Comparison of ENCODE assay signal across 30 cellular contexts in the genomic region with DNA sequence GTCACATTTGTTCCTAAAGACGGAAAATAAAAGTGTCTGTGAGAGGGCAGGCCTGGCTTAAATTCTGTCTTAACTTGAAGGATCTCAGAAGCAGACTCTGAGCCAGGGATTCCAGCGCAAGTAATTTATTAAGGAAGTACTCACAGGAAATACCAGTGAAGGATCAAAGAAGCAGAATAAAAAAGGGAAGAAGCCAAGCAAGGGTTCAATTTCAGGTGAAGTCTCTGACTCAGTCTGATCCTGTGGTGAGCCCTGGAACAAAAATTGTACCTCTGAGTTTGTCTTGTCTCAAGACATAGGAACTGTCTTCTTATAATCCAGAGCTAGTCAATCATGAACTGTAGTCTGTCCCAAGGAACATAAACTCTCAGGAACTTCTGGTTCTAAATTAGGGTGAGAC. TPM values are rescaled to one million over a fixed set of nuclear protein-coding genes. Genes with fewer than 3 reads are reported as not detected.
DNase-seq lines count a peak whose midpoint lies in the region; ATAC-seq, FAIRE-seq and TF ChIP-seq lines count a peak whose summit lies in the region.
"Had no signal": no experiment of that assay in that cellular context is flagged by ENCODE, and none has a peak within 500 bp of the region (broad histone marks: within the 10 kb centered on the region; RNA-seq: fewer than 3 reads in every experiment).

No MANE protein-coding gene starts in this region.

- H3K9ac ChIP-seq in HUES6 (ENCODE audit: low read length), result peak overlapping the region; percentile 33
- no peak overlapping the region for H3K9ac ChIP-seq in astrocyte (ENCODE audit: low read length)
- H3K9ac ChIP-seq: SK-N-SH had no signal

- TF ChIP-seq CTCF in astrocyte (IDR thresholded peaks at IDR 0.05; ENCODE audit: insufficient read depth, low read depth, low read length) (no peak), fibroblast of pulmonary artery (IDR thresholded peaks at IDR 0.05; ENCODE audit: low read length, missing control alignments) (no peak)

- H3K36me3 ChIP-seq in HUES6 (ENCODE audit: control insufficient read depth, insufficient read depth, low read length), result no peaks in the 10 kb centered on the region
- H3K36me3 ChIP-seq in astrocyte (ENCODE audit: insufficient read depth, low read length), result no peaks in the 10 kb centered on the region
- H3K36me3 ChIP-seq: esophagus muscularis mucosa, gastrocnemius medialis, HAP-1, prostate gland had no signal

- H3K27me3 Mint-ChIP-seq in astrocyte (ENCODE audit: low read depth, unreplicated experiment), result no peaks in the 10 kb centered on the region
- H3K27me3 Mint-ChIP-seq: activated T-helper 17 cell treated with anti-CD3 and anti-CD28 coated beads, Interleukin-2, amount 50 U/mL, for 72 hours had no signal

- H3K9me3 Mint-ChIP-seq in astrocyte (ENCODE audit: unreplicated experiment), result peaks cover 2% of the 10 kb centered on the region
- H3K9me3 Mint-ChIP-seq: activated naive CD4-positive, alpha-beta T cell treated with anti-CD3 and anti-CD28 coated beads, Interleukin-2, amount 50 U/mL, for 72 hours had no signal

- no peaks in the 10 kb centered on the region for H4K20me1 ChIP-seq in astrocyte (ENCODE audit: insufficient read depth, low read length)

- no peak overlapping the region for H2AFZ ChIP-seq in astrocyte (ENCODE audit: low read depth, low read length)

- H3K79me2 ChIP-seq in astrocyte (ENCODE audit: insufficient read depth, low read length), result no peaks in the 10 kb centered on the region

- intact Hi-C loops in left ventricle myocardium superior (cut with micrococcal nuclease), result no loop called here

- H3K4me1 ChIP-seq in HUES6 (ENCODE audit: control insufficient read depth, insufficient read depth, low read length), result peaks cover 48% of the 10 kb centered on the region
- H3K4me1 ChIP-seq in astrocyte (ENCODE audit: insufficient read depth, low read length), result no peaks in the 10 kb centered on the region
- H3K4me1 ChIP-seq: esophagus muscularis mucosa, gastrocnemius medialis, prostate gland had no signal

- no peaks in the 10 kb centered on the region for H3K4me1 Mint-ChIP-seq in astrocyte (ENCODE audit: low read depth, unreplicated experiment)
- H3K4me1 Mint-ChIP-seq: activated T-helper 17 cell treated with anti-CD3 and anti-CD28 coated beads, Interleukin-2, amount 50 U/mL, for 72 hours had no signal

- H3K4me3 ChIP-seq in HUES6 (ENCODE audit: low read depth, low read length) (0 out of 2 replicates have a peak overlapping the region, but pooled peaks have one; percentile 1), astrocyte (ENCODE audit: insufficient read depth, low read depth, low read length) (no peak overlapping the region), fibroblast of pulmonary artery (replicated peaks; ENCODE audit: low read depth, low read length) (no peak overlapping the region)
- H3K4me3 ChIP-seq: esophagus muscularis mucosa, gastrocnemius medialis, GM12878, HAP-1, prostate gland had no signal

- H3K27ac Mint-ChIP-seq in astrocyte (ENCODE audit: unreplicated experiment), result no peak overlapping the region
- H3K27ac Mint-ChIP-seq: activated naive CD4-positive, alpha-beta T cell treated with anti-CD3 and anti-CD28 coated beads, Interleukin-2, amount 50 U/mL, for 72 hours; activated T-helper 17 cell treated with anti-CD3 and anti-CD28 coated beads, Interleukin-2, amount 50 U/mL, for 72 hours had no signal

- no peak for ATAC-seq in left ventricle myocardium superior
- ATAC-seq: activated naive CD4-positive, alpha-beta T cell treated with anti-CD3 and anti-CD28 coated beads, Interleukin-2, amount 50 U/mL, for 72 hours; activated T-helper 17 cell treated with anti-CD3 and anti-CD28 coated beads, Interleukin-2, amount 50 U/mL, for 72 hours; gastrocnemius medialis; GM12878; stimulated activated naive CD8-positive, alpha-beta T cell treated with anti-CD3 and anti-CD28 coated beads, Interleukin-15, Interleukin-2, amounts not matched to agents 100 U/mL and 50 U/mL, for 24 hours had no signal

- H3K4me3 Mint-ChIP-seq in astrocyte (ENCODE audit: unreplicated experiment), result no peak overlapping the region
- H3K4me3 Mint-ChIP-seq: activated T-helper 17 cell treated with anti-CD3 and anti-CD28 coated beads, Interleukin-2, amount 50 U/mL, for 72 hours had no signal

- peak; percentile 69 for FAIRE-seq in astrocyte (lab: Jason Lieb, UNC)
- FAIRE-seq: GM12878, kidney had no signal

- H3K27me3 ChIP-seq in HUES6 (ENCODE audit: control insufficient read depth, insufficient read depth, low read length) (no peaks in the 10 kb centered on the region; the same call in 1 of the 2 replicates), astrocyte (ENCODE audit: insufficient read depth, low read length) (no peaks in the 10 kb centered on the region)
- H3K27me3 ChIP-seq: esophagus muscularis mucosa, gastrocnemius medialis had no signal

- H3K27ac ChIP-seq in HUES6 (ENCODE audit: low read depth, low read length) (peak overlapping the region; percentile 76; the same call in 1 of the 2 replicates), astrocyte (ENCODE audit: low read depth, low read length) (no peak overlapping the region)
- H3K27ac ChIP-seq: C4-2B, esophagus muscularis mucosa, gastrocnemius medialis, prostate gland, VCaP had no signal

- H3K9me3 ChIP-seq in HUES6 (ENCODE audit: control insufficient read depth, insufficient read depth, low read depth, low read length) (no peaks in the 10 kb centered on the region), astrocyte (ENCODE audit: insufficient read depth, low read depth, low read length) (no peaks in the 10 kb centered on the region)
- H3K9me3 ChIP-seq: esophagus muscularis mucosa, gastrocnemius medialis, HAP-1, prostate gland, SK-N-SH had no signal

- H3K36me3 Mint-ChIP-seq in astrocyte (ENCODE audit: low read depth, unreplicated experiment), result peaks cover 4% of the 10 kb centered on the region
- H3K36me3 Mint-ChIP-seq: activated naive CD4-positive, alpha-beta T cell treated with anti-CD3 and anti-CD28 coated beads, Interleukin-2, amount 50 U/mL, for 72 hours had no signal

- no peak overlapping the region for H3K4me2 ChIP-seq in astrocyte (ENCODE audit: low read length)
- H3K4me2 ChIP-seq: SK-N-SH had no signal

- DNase-seq in astrocyte (ENCODE audit: low read depth) (peak; percentile 81), fibroblast of pulmonary artery (ENCODE audit: low read depth) (peak; percentile 9), renal cortical epithelial cell (ENCODE audit: low read depth) (peak; percentile 72), T-helper 2 cell (no peak), NAMALWA (ENCODE audit: low spot score) (no peak), left ventricle myocardium superior (no peak)
- DNase-seq: activated CD4-positive, alpha-beta T cell treated with anti-CD3 and anti-CD28 coated beads, Interleukin-2, amount 50 U/mL, for 1 hour; anterior cingulate cortex; cerebellar nuclear complex; gastrocnemius medialis; hippocampal formation; Kasumi-1; kidney; mesenchymal stem cell; NCI-H1092; NCI-H1930; NCI-H69; SK-N-SH; stimulated activated CD4-positive, alpha-beta T cell treated with anti-CD3 and anti-CD28 coated beads, Interleukin-15, amount 100 ng/mL, for 24 hours; stimulated activated naive CD8-positive, alpha-beta T cell treated with anti-CD3 and anti-CD28 coated beads, Interleukin-15, Interleukin-2, amounts not matched to agents 100 U/mL and 50 U/mL, for 24 hours had no signal

RNA-seq across cellular contexts. Expression of a gene that starts 52.3 kb away (rescaled TPM):
- total RNA-seq in astrocyte (0.14 and 0.16 TPM in 2 replicates), renal cortical epithelial cell (0.05 TPM in 1 of 2 replicates, not detected in the other), left ventricle myocardium superior (4.7 TPM)
- total RNA-seq: activated naive CD4-positive, alpha-beta T cell treated with anti-CD3 and anti-CD28 coated beads, Interleukin-2, amount 50 U/mL, for 72 hours; activated T-helper 17 cell treated with anti-CD3 and anti-CD28 coated beads, Interleukin-2, amount 50 U/mL, for 72 hours; GM12878; myocyte had no signal

Comparison
In these comparisons a context has a peak if more than half of its experiments do, and no peak if none do; other contexts are left out.
1. DNase-seq: peak in astrocyte (single experiment), fibroblast of pulmonary artery (single experiment) and renal cortical epithelial cell (single experiment); none in T-helper 2 cell (0 of 5), NAMALWA (single experiment) and left ventricle myocardium superior (single experiment).